26 cellular contexts compared by ENCODE assay signal in genomic region chr10:42809670-42810069, GRCh38. TPM values are rescaled to one million over a fixed set of nuclear protein-coding genes. Genes with fewer than 3 reads are reported as not detected.
A peak's percentile ranks its signal among the peaks of the same experiment; 100 is the strongest.
DNase-seq lines count a peak whose midpoint lies in the region; ATAC-seq and TF ChIP-seq lines count a peak whose summit lies in the region.
"Had no signal": no experiment of that assay in that cellular context is flagged by ENCODE, and none has a peak within 500 bp of the region (broad histone marks: within the 10 kb centered on the region; RNA-seq: fewer than 3 reads in every experiment).

No MANE protein-coding gene starts in this region.

- no peaks in the 10 kb centered on the region for H3K4me1 ChIP-seq in thyroid gland
- no peaks in the 10 kb centered on the region for H3K4me1 ChIP-seq in right cardiac atrium (ENCODE audit: control insufficient read depth, insufficient read depth, low read length)
- H3K4me1 ChIP-seq: neural progenitor cell, stomach, tibial nerve had no signal

- peaks cover 36 to 54% of the 10 kb centered on the region in 2 donors for H3K36me3 Mint-ChIP-seq in naive B cell

- no peak for DNase-seq in naive B cell
- DNase-seq in thyroid gland = no peak
- DNase-seq in right cardiac atrium = no peak
- no peak for DNase-seq in ureter (ENCODE audit: low spot score)
- DNase-seq: activated CD4-positive, alpha-beta T cell treated with anti-CD3 and anti-CD28 coated beads for 4 hours; activated naive CD4-positive, alpha-beta T cell treated with anti-CD3 and anti-CD28 coated beads, Interleukin-2, amount 50 U/mL, for 16 hours; anterior cingulate cortex; CD4-positive, alpha-beta memory T cell; dermis blood vessel endothelial cell; DMS 273 treated with DMSO at 0.1 percent for 48 hours; head of caudate nucleus; IMR-90; NCI-H1092 treated with DMSO at 0.1 percent for 48 hours; NCI-H1930; NCI-H226; NCI-H748 treated with DMSO at 0.1 percent for 48 hours; stimulated activated CD4-positive, alpha-beta T cell treated with anti-CD3 and anti-CD28 coated beads, Interleukin-4, amount 100 ng/mL, for 4 hours; stomach; T-helper 2 cell had no signal

- TF ChIP-seq POLR2A in thyroid gland (IDR thresholded peaks at IDR 0.05) = no peak

- H3K4me1 Mint-ChIP-seq in naive B cell = peaks cover 4 to 21% (median 7%) of the 10 kb centered on the region in 3 donors
- H3K4me1 Mint-ChIP-seq: neural progenitor cell had no signal

- WGBS in thyroid gland, 2 donors = 93 to 98% methylated on average over 4 of the region's 4 CpGs
- WGBS in right cardiac atrium = 93% methylated on average over 4 of the region's 4 CpGs

- H3K27me3 Mint-ChIP-seq in naive B cell = no peaks in the 10 kb centered on the region
- H3K27me3 Mint-ChIP-seq: CD4-positive, alpha-beta memory T cell had no signal

- H3K27ac ChIP-seq in thyroid gland (no peak overlapping the region), right cardiac atrium (ENCODE audit: low read length) (no peak overlapping the region)
- H3K27ac ChIP-seq: neural progenitor cell, RWPE1, stomach, tibial nerve had no signal

- H3K27me3 ChIP-seq in thyroid gland = no peaks in the 10 kb centered on the region
- no peaks in the 10 kb centered on the region for H3K27me3 ChIP-seq in right cardiac atrium (ENCODE audit: control insufficient read depth, insufficient read depth)
- H3K27me3 ChIP-seq: neural progenitor cell, stomach, tibial nerve had no signal

- H3K9me3 ChIP-seq in thyroid gland (no peaks in the 10 kb centered on the region), right cardiac atrium (ENCODE audit: control insufficient read depth, low read length) (no peaks in the 10 kb centered on the region)

- H3K4me3 Mint-ChIP-seq in naive B cell = no peak overlapping the region
- H3K4me3 Mint-ChIP-seq: neural progenitor cell had no signal

- intact Hi-C loops in thyroid gland (cut with DNase I) (no loop called here), right cardiac atrium (cut with DNase I) (no loop called here)

- H3K36me3 ChIP-seq in thyroid gland = peaks cover 0 to 5% of the 10 kb centered on the region in 2 donors

- H3K9me3 Mint-ChIP-seq in naive B cell = peaks cover 5 to 12% (median 10%) of the 10 kb centered on the region in 7 donors

- no peak overlapping the region for H3K4me3 ChIP-seq in thyroid gland (replicated peaks in 1 of 3)
- H3K4me3 ChIP-seq in right cardiac atrium (ENCODE audit: low read length) = no peak overlapping the region
- H3K4me3 ChIP-seq: neural progenitor cell, stomach, tibial nerve had no signal

- ATAC-seq in GM18858 (IDR thresholded peaks at IDR 0.05; ENCODE audit: unreplicated experiment) (peak; percentile 76), GM21529 (IDR thresholded peaks at IDR 0.05; ENCODE audit: unreplicated experiment) (peak; percentile 60), HG03442 (IDR thresholded peaks at IDR 0.05; ENCODE audit: unreplicated experiment) (peak; percentile 56), naive B cell (ENCODE audit: low read depth in 2 of 2) (no peak), right cardiac atrium (no peak)
- ATAC-seq: sciatic nerve had no signal

- TF ChIP-seq CTCF in thyroid gland (IDR thresholded peaks at IDR 0.05) = no peak

- peak overlapping the region in 4 of 6 donors; percentile 49 to 96 (median 64) for H3K27ac Mint-ChIP-seq in naive B cell
- H3K27ac Mint-ChIP-seq: neural progenitor cell had no signal

RNA-seq across cellular contexts. Expression of gene BMS1, which starts 27.1 kb away (rescaled TPM):
- polyA plus RNA-seq in naive B cell (ENCODE audit: low read depth in 6 of 6) = 10 to 100 TPM in 3 of 6 donors, 1 to 10 TPM in 3; 4.4 to 14.2 (median 9.7) TPM
- 10 to 100 TPM; 12.6 to 19.1 (median 15.8) TPM for total RNA-seq in thyroid gland
- total RNA-seq in right cardiac atrium = 10 to 100 TPM; 10.6 to 13.1 (median 12.1) TPM
- 6.8 TPM for polyA plus RNA-seq in right cardiac atrium
- 19.2 TPM for total RNA-seq in ureter

Comparison
In these comparisons a context has a peak if more than half of its experiments do, and no peak if none do; other contexts are left out.
1. ATAC-seq: peak in GM18858 (single experiment), GM21529 (single experiment) and HG03442 (single experiment); none in naive B cell (0 of 2) and right cardiac atrium (0 of 2).